In the genomic region with DNA sequence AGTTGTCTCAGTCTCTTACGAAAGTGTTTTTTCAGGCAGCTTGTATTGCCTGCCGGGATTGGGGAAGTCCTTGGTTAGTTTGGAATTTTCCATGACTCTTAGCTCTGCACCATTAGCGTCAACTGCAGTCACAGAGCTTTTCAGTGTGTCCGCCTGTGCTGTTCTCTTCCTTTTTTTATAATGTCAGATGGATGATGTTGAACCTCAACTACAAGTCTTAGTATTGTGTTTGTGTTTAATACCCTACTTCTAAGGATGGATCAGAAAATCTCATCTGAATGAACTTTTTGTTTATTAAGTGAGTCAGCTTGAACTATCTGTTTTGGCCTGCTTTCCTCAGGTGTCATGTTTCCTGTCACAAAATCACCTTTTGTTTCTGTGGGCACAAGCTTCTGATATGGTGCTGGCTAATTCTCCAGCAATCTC, we compare ENCODE assay signal across 8 cellular contexts. TPM values are rescaled to one million over a fixed set of nuclear protein-coding genes. Genes with fewer than 3 reads are reported as not detected.
A peak's percentile ranks its signal among the peaks of the same experiment; 100 is the strongest.
DNase-seq lines count a peak whose midpoint lies in the region; ATAC-seq and TF ChIP-seq lines count a peak whose summit lies in the region.

No MANE protein-coding gene starts in this region.

- no peaks in the 10 kb centered on the region for H3K27me3 ChIP-seq in ovary

- no peak for TF ChIP-seq POLR2A in ovary (IDR thresholded peaks at IDR 0.05)

- H3K4me1 ChIP-seq in ovary (ENCODE audit: insufficient read depth) = peaks cover 12% of the 10 kb centered on the region

- no peaks in the 10 kb centered on the region for H3K36me3 ChIP-seq in ovary

- H3K9me3 ChIP-seq in ovary = no peaks in the 10 kb centered on the region

- no peak for TF ChIP-seq EP300 in ovary (IDR thresholded peaks at IDR 0.05)

- 4 to 12% (median 5%) methylated on average over 4 of the region's 4 CpGs for WGBS in ovary, 3 donors

- ATAC-seq in HG02970 (IDR thresholded peaks at IDR 0.05; ENCODE audit: low FRiP score, unreplicated experiment) = no peak
- no peak for ATAC-seq in GM18517 (IDR thresholded peaks at IDR 0.05; ENCODE audit: unreplicated experiment)
- no peak for ATAC-seq in GM18511 (IDR thresholded peaks at IDR 0.05; ENCODE audit: unreplicated experiment)
- ATAC-seq in HG02623 (IDR thresholded peaks at IDR 0.05; ENCODE audit: unreplicated experiment) = no peak

- intact Hi-C loops in ovary (cut with DNase I) = no loop called here

- H3K4me3 ChIP-seq in fibroblast of the aortic adventitia (ENCODE audit: low read depth, low read length) (no peak overlapping the region), ovary (no peak overlapping the region)

- TF ChIP-seq CTCF in fibroblast of the aortic adventitia (IDR thresholded peaks at IDR 0.05; ENCODE audit: insufficient read depth, low read length) = no peak
- TF ChIP-seq CTCF in ovary (IDR thresholded peaks at IDR 0.05) = no peak

- H3K27ac ChIP-seq in ovary = peak overlapping the region; percentile 44 to 79

- DNase-seq in EL (peak; percentile 38), SW480 (ENCODE audit: low spot score) (peak; percentile 84), fibroblast of the aortic adventitia (ENCODE audit: low read depth) (peak; percentile 90), ovary (peak in 2 of 5 donors; percentile 21 to 52)

RNA-seq across cellular contexts. Expression of a gene that starts 33.1 kb away (rescaled TPM):
- 224 and 229 TPM in 2 replicates for total RNA-seq in fibroblast of the aortic adventitia (ENCODE audit: low replicate concordance)
- total RNA-seq in ovary = 100 to 1,000 TPM in 6 of 7 donors, 10 to 100 TPM in 1; 99.7 to 171 (median 161) TPM
- 100 to 1,000 TPM; 211 to 376 TPM for polyA plus RNA-seq in ovary

RNA-seq across cellular contexts. Expression of a gene that starts 39.5 kb away (rescaled TPM):
- total RNA-seq in fibroblast of the aortic adventitia (ENCODE audit: low replicate concordance) = 29.7 and 33.8 TPM in 2 replicates
- 10 to 100 TPM; 25.2 to 45.9 (median 33.4) TPM for total RNA-seq in ovary
- polyA plus RNA-seq in ovary = 10 to 100 TPM; 12.3 to 15.6 TPM

RNA-seq across cellular contexts. Expression of a gene that starts 57.4 kb away (rescaled TPM):
- total RNA-seq in fibroblast of the aortic adventitia (ENCODE audit: low replicate concordance) = 47.3 and 54.9 TPM in 2 replicates
- 10 to 100 TPM; 19.8 to 34.8 (median 24.3) TPM for total RNA-seq in ovary
- 10 to 100 TPM; 36.3 to 42.2 TPM for polyA plus RNA-seq in ovary
